In genomic region chr12:125744201-125744600, GRCh38 we compare ENCODE assay signal across 28 cellular contexts.
"Had no signal": no experiment of that assay in that cellular context is flagged by ENCODE, and none has a peak within 500 bp of the region (broad histone marks: within the 10 kb centered on the region; RNA-seq: fewer than 3 reads in every experiment).

No MANE protein-coding gene starts in this region.

- H3K27me3 ChIP-seq: left lung, stomach, testis, thyroid gland, transverse colon, upper lobe of left lung, vagina had no signal

- H3K9me3 ChIP-seq: lower lobe of right lung, pancreas, prostate gland, testis, thyroid gland, transverse colon, upper lobe of left lung, vagina had no signal

- H3K4me3 ChIP-seq: left lung, lower lobe of right lung, pancreas, prostate gland, skin epidermis, stomach, testis, thyroid gland, transverse colon, upper lobe of left lung, vagina had no signal

- H3K27ac ChIP-seq: left lung, lower lobe of right lung, pancreas, prostate gland, skin epidermis, stomach, testis, thyroid gland, transverse colon, upper lobe of left lung, vagina had no signal

- H3K36me3 ChIP-seq: left lung, lower lobe of right lung, pancreas, prostate gland, stomach, thyroid gland, transverse colon, upper lobe of left lung, vagina had no signal

- H3K4me1 ChIP-seq: left lung, lower lobe of right lung, pancreas, prostate gland, stomach, testis, thyroid gland, transverse colon, upper lobe of left lung, vagina had no signal

- DNase-seq: immature natural killer cell; kidney; left colon; left lung; lower lobe of right lung; mammary epithelial cell; mesenchymal stem cell; naive thymus-derived CD8-positive, alpha-beta T cell; nucleus accumbens; pancreas; posterior cingulate gyrus; retina; right cardiac atrium; stimulated activated CD4-positive, alpha-beta T cell treated with anti-CD3 and anti-CD28 coated beads, Interleukin-12 subunit alpha, Interleukin-12 subunit beta, amount 100 ng/mL, for 4 hours; stimulated activated CD4-positive, alpha-beta T cell treated with anti-CD3 and anti-CD28 coated beads, Interleukin-15, amount 100 ng/mL, for 24 hours; stimulated activated CD4-positive, alpha-beta T cell treated with anti-CD3 and anti-CD28 coated beads, Interleukin-2, amount 100 ng/mL, for 24 hours; stimulated activated CD4-positive, alpha-beta T cell treated with anti-CD3 and anti-CD28 coated beads, Interleukin-4, amount 100 ng/mL, for 1 hour; stimulated activated naive B cell treated with anti-CD40 and anti-IgM and Interleukin-4, amounts not matched to agents 10 μg/mL and 1 μg/mL and 100 μg/mL, for 72 hours; stimulated activated naive CD8-positive, alpha-beta T cell treated with anti-CD3 and anti-CD28 coated beads, Interleukin-15, Interleukin-2, amounts not matched to agents 100 U/mL and 50 U/mL, for 24 hours; stomach; testis; thyroid gland; transverse colon; upper lobe of left lung had no signal

- ATAC-seq: left colon; left lung; lower lobe of right lung; naive thymus-derived CD8-positive, alpha-beta T cell; pancreas; right cardiac atrium; sciatic nerve; stimulated activated naive B cell treated with anti-CD40 and anti-IgM and Interleukin-4, amounts not matched to agents 10 μg/mL and 1 μg/mL and 100 μg/mL, for 72 hours; stimulated activated naive CD8-positive, alpha-beta T cell treated with anti-CD3 and anti-CD28 coated beads, Interleukin-15, Interleukin-2, amounts not matched to agents 100 U/mL and 50 U/mL, for 24 hours had no signal
